ENCODE assay signal across 13 cellular contexts in genomic region chr20:53331151-53331973, GRCh38.
DNase-seq lines count a peak whose midpoint lies in the region; ATAC-seq and TF ChIP-seq lines count a peak whose summit lies in the region.
"Had no signal": no experiment of that assay in that cellular context is flagged by ENCODE, and none has a peak within 500 bp of the region (broad histone marks: within the 10 kb centered on the region; RNA-seq: fewer than 3 reads in every experiment).

No MANE protein-coding gene starts in this region.

- intact Hi-C loops in breast epithelium (cut with DNase I; ENCODE audit: low total_unique reads), result no loop called here

- peak overlapping the region; percentile 77 to 80 for H3K27ac ChIP-seq in breast epithelium
- H3K27ac ChIP-seq: VCaP had no signal

- H3K9me3 ChIP-seq in breast epithelium, result no peaks in the 10 kb centered on the region

- H3K36me3 ChIP-seq in breast epithelium, result no peaks in the 10 kb centered on the region

- peaks cover 3 to 10% of the 10 kb centered on the region in 2 donors for H3K4me1 ChIP-seq in breast epithelium

- ATAC-seq in HG02885 (IDR thresholded peaks at IDR 0.05; ENCODE audit: poor library complexity, unreplicated experiment) (no peak), left lobe of liver (no peak), GM18858 (IDR thresholded peaks at IDR 0.05; ENCODE audit: unreplicated experiment) (no peak)

- H3K4me3 ChIP-seq in breast epithelium, result peak overlapping the region in 1 of 3 donors; percentile 22

- no peak for TF ChIP-seq CTCF in breast epithelium (IDR thresholded peaks at IDR 0.05)

- no peak for TF ChIP-seq POLR2A in breast epithelium (IDR thresholded peaks at IDR 0.05)

- H3K27me3 ChIP-seq in breast epithelium, result no peaks in the 10 kb centered on the region

- DNase-seq in COLO829 (ENCODE audit: low spot score), result peak; percentile 85
- peak in 53 of 76 experiments; percentile 4 to 74 (median 31) for DNase-seq in HUDEP-2 (lab: John Stamatoyannopoulos, UW; ENCODE audit: unreplicated experiment in 76 of 76)
- DNase-seq in breast epithelium (ENCODE audit: low spot score in 2 of 2), result peak in 1 of 2 donors; percentile 44
- DNase-seq in myocyte (ENCODE audit: low read depth), result peak; percentile 23
- no peak for DNase-seq in NOMO-1 (lab: John Stamatoyannopoulos, UW; ENCODE audit: unreplicated experiment in 2 of 2)
- DNase-seq in left lobe of liver (ENCODE audit: low spot score), result no peak
- DNase-seq: activated naive CD8-positive, alpha-beta T cell treated with anti-CD3 and anti-CD28 coated beads, Interleukin-2, amount 10 ng/mL, durations not matched to agents 7 days and 5 days; DMS79; NCI-H1930; stimulated activated naive CD4-positive, alpha-beta T cell treated with Interleukin-2 at 50 U/mL for 16 hours had no signal

Comparison
In these comparisons a context has a peak if more than half of its experiments do, and no peak if none do; other contexts are left out.
1. DNase-seq: peak in COLO829 (single experiment), HUDEP-2 (53 of 76) and myocyte (single experiment); none in NOMO-1 (0 of 2) and left lobe of liver (single experiment).